ENCODE assay signal across 7 cellular contexts in genomic region chr9:78699217-78699616, GRCh38.
DNase-seq lines count a peak whose midpoint lies in the region; ATAC-seq and TF ChIP-seq lines count a peak whose summit lies in the region.
"Not testable (repeated sequence)": the region's sequence is repeated elsewhere in the genome, so short reads cannot be mapped to it uniquely, and the experiment has no call there.

No MANE protein-coding gene starts in this region.

- H4K20me1 ChIP-seq in mammary epithelial cell (ENCODE audit: insufficient read depth, low read length): not testable (repeated sequence)

- dilution Hi-C loops in mammary epithelial cell (cut with HindIII; ENCODE audit: low sequenced_read_pairs): not testable (repeated sequence)

- peak; percentile 61 for ATAC-seq in foreskin keratinocyte

- H2AFZ ChIP-seq in mammary epithelial cell (ENCODE audit: low read depth, low read length): not testable (repeated sequence)

- not testable (repeated sequence) for H3K4me3 ChIP-seq in mammary epithelial cell (replicated peaks in 1 of 3; ENCODE audit: insufficient read depth in 1 of 3, low read depth in 2 of 3, low read length in 3 of 3)

- H3K27me3 ChIP-seq in mammary epithelial cell (ENCODE audit: insufficient read depth, low read length); foreskin keratinocyte: not testable (repeated sequence)

- not testable (repeated sequence) for H3K9ac ChIP-seq in mammary epithelial cell (ENCODE audit: insufficient read depth, low read length)

- H3K27me3 Mint-ChIP-seq in HFFc6 (ENCODE audit: insufficient read depth): not testable (repeated sequence)

- H3K27ac ChIP-seq in mammary epithelial cell (ENCODE audit: insufficient read depth, low read depth, low read length); foreskin keratinocyte: not testable (repeated sequence)

- not testable (repeated sequence) for TF ChIP-seq CTCF in HFFc6 (IDR thresholded peaks at IDR 0.05); mammary epithelial cell (conservative IDR thresholded peaks at IDR 0.05 in 1 of 2, IDR thresholded peaks at IDR 0.05 in 1 of 2; ENCODE audit: extremely low read depth in 1 of 2, insufficient read depth in 1 of 2, low read depth in 1 of 2, low read length in 2 of 2); foreskin keratinocyte (conservative IDR thresholded peaks at IDR 0.05)

- CTCF ChIA-PET in mammary epithelial cell (lab: Charles Lee; ENCODE audit: low non-redundant PET): not testable (repeated sequence)

- H3K27ac Mint-ChIP-seq in HFFc6: peak overlapping the region; percentile 74

- H3K4me1 Mint-ChIP-seq in HFFc6 (ENCODE audit: low read depth): peaks cover 58% of the 10 kb centered on the region

- DNase-seq in A172 (ENCODE audit: low spot score) (peak; percentile 66), ELR (ENCODE audit: low read depth) (peak; percentile 42), HFFc6 (peak; percentile 23), M059J (ENCODE audit: low read depth) (peak; percentile 91), mammary epithelial cell (peak; percentile 63), foreskin keratinocyte (peak; percentile 23 to 50), renal cortical epithelial cell (ENCODE audit: low read depth) (peak; percentile 49)

- H3K4me1 ChIP-seq in mammary epithelial cell (ENCODE audit: insufficient read depth, low read length); foreskin keratinocyte: not testable (repeated sequence)

- intact Hi-C loops in mammary epithelial cell (cut with micrococcal nuclease): not testable (repeated sequence)

- H3K79me2 ChIP-seq in mammary epithelial cell (ENCODE audit: insufficient read depth, low read length): not testable (repeated sequence)

- peaks cover 20% of the 10 kb centered on the region for H3K36me3 Mint-ChIP-seq in HFFc6 (ENCODE audit: low read depth)

- not testable (repeated sequence) for H3K9me3 Mint-ChIP-seq in HFFc6

- not testable (repeated sequence) for H3K4me2 ChIP-seq in mammary epithelial cell (ENCODE audit: insufficient read depth, low read depth, low read length)

- in situ Hi-C loops in mammary epithelial cell (cut with MboI; ENCODE audit: low sequenced_read_pairs in 2 of 2): not testable (repeated sequence)

- H3K9me3 ChIP-seq in mammary epithelial cell (replicated peaks; ENCODE audit: insufficient read depth, low read length): not testable (repeated sequence)

- H3K4me3 Mint-ChIP-seq in HFFc6: not testable (repeated sequence)

- H3K36me3 ChIP-seq in mammary epithelial cell (ENCODE audit: insufficient read depth, low read length): not testable (repeated sequence)

- 86% methylated on average over 2 of the region's 3 CpGs for WGBS in mammary epithelial cell (ENCODE audit: low coverage, missing lambda C conversion rate)

- BruUV-seq in mammary epithelial cell (replicated peaks; lab: Mats Ljungman, UMichigan): not testable (repeated sequence)

Comparison
In these comparisons a context has a peak if more than half of its experiments do, and no peak if none do; other contexts are left out.
1. DNase-seq: peak in every context shown above with its lines; median percentile 91 in M059J; 66 in A172; 63 in mammary epithelial cell; 49 in renal cortical epithelial cell; 42 in ELR; 36 in foreskin keratinocyte; 23 in HFFc6.